ENCODE assay signal across 1 cellular context in the genomic region with DNA sequence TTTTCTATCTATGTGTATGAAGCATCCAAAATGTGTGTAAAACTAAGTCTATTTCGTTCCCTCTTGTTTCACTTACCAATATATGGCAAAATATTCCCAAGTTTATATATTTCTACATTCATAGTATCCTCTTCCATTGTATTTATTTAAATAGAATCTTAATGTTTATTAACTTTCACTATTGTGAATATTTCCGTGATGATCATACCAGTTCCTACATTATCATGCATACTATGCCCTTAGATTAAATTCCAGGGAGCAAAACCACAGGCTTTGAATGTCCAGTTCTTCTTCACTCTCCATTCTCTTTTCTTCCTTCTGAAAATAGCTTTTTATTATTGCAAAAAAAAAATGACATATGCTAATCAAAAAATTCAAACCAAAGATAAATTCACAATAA.
TF ChIP-seq lines count a peak whose summit lies in the region.

No MANE protein-coding gene starts in this region.

TF ChIP-seq in IMR-90, 13 proteins besides CTCF, POLR2A, EP300 and RAD21 (continued from another document):
- TF ChIP-seq, protein P1, sequence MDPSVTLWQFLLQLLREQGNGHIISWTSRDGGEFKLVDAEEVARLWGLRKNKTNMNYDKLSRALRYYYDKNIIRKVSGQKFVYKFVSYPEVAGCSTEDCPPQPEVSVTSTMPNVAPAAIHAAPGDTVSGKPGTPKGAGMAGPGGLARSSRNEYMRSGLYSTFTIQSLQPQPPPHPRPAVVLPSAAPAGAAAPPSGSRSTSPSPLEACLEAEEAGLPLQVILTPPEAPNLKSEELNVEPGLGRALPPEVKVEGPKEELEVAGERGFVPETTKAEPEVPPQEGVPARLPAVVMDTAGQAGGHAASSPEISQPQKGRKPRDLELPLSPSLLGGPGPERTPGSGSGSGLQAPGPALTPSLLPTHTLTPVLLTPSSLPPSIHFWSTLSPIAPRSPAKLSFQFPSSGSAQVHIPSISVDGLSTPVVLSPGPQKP (IDR thresholded peaks at IDR 0.05; ENCODE audit: borderline replicate concordance, low read depth, low read length), result no peak
- TF ChIP-seq RCOR1 (IDR thresholded peaks at IDR 0.05; ENCODE audit: insufficient replicate concordance, low read length), result no peak
- no peak for TF ChIP-seq SMC3 (IDR thresholded peaks at IDR 0.05; ENCODE audit: low read depth, low read length)
- no peak for TF ChIP-seq CEBPB (IDR thresholded peaks at IDR 0.05; ENCODE audit: low read depth, low read length)
- no peak for TF ChIP-seq NFE2L2 (IDR thresholded peaks at IDR 0.05; ENCODE audit: low read depth, low read length)
